In the genomic region with DNA sequence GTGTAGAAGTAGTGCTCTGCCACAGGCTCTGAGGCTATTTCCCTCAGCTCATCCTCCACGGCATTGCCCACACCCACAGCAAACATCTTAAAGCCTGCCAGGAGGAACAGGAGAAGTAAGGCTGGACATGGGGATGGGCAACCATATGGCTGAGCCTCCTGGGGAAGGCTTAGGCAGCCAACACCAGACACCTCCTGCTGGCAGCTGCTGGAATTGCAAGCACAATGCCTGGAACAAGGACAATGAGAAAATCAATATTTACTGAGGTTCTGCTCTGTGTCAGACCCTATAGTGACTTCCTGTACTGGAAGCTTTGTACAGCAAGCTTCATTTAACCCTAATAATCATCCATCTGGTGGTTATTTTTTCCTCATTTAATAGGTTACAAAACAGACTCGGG, we compare ENCODE assay signal across 10 cellular contexts. TPM values are rescaled to one million over a fixed set of nuclear protein-coding genes. Genes with fewer than 3 reads are reported as not detected.
DNase-seq lines count a peak whose midpoint lies in the region; ATAC-seq and TF ChIP-seq lines count a peak whose summit lies in the region.
"Had no signal": no experiment of that assay in that cellular context is flagged by ENCODE, and none has a peak within 500 bp of the region (broad histone marks: within the 10 kb centered on the region; RNA-seq: fewer than 3 reads in every experiment).

No MANE protein-coding gene starts in this region.

- TF ChIP-seq CTCF in WTC11 (IDR thresholded peaks at IDR 0.05) (peak; percentile 72), nephron progenitor cell (IDR thresholded peaks at IDR 0.05) (peak; percentile 41), CD14-positive monocyte (IDR thresholded peaks at IDR 0.05) (no peak)

- no peaks in the 10 kb centered on the region for H3K36me3 ChIP-seq in H7 (replicated peaks; ENCODE audit: control insufficient read depth, insufficient read depth, low read length)

- no peaks in the 10 kb centered on the region for H3K4me1 Mint-ChIP-seq in WTC11
- peaks cover 38% of the 10 kb centered on the region for H3K4me1 Mint-ChIP-seq in nephron progenitor cell
- H3K4me1 Mint-ChIP-seq in CD14-positive monocyte, result peaks cover 15% of the 10 kb centered on the region

- POLR2A ChIA-PET in WTC11 (lab: Charles Lee), result interaction anchor here (0.6 kb wide), 1 partner anchor 68 kb away, joined by 3 read pairs; no protein-coding TSS in a partner anchor

- no peak overlapping the region for H3K4me3 ChIP-seq in H7 (ENCODE audit: insufficient read depth, low read depth, low read length)
- H3K4me3 ChIP-seq: A549 had no signal

- CTCF ChIA-PET in WTC11 (lab: Charles Lee), result interaction anchor here (1.4 kb wide), 1 partner anchor 30 kb away, joined by 3 read pairs; no protein-coding TSS in a partner anchor

- H3K27me3 Mint-ChIP-seq in WTC11 (ENCODE audit: low read depth), result peaks cover 6% of the 10 kb centered on the region
- H3K27me3 Mint-ChIP-seq in nephron progenitor cell (ENCODE audit: low read depth, poor library complexity), result peaks cover 3% of the 10 kb centered on the region
- H3K27me3 Mint-ChIP-seq in CD14-positive monocyte (ENCODE audit: low read depth in 3 of 3), result peaks cover 6 to 10% (median 8%) of the 10 kb centered on the region in 3 donors

- H3K9me3 Mint-ChIP-seq in WTC11 (peaks cover 27% of the 10 kb centered on the region), nephron progenitor cell (peaks cover 24% of the 10 kb centered on the region), CD14-positive monocyte (peaks cover 3 to 12% (median 11%) of the 10 kb centered on the region in 7 donors)

- H3K4me3 Mint-ChIP-seq in WTC11 (no peak overlapping the region), nephron progenitor cell (no peak overlapping the region), CD14-positive monocyte (no peak overlapping the region)

- H3K27me3 ChIP-seq in H7 (ENCODE audit: control insufficient read depth, insufficient read depth, low read length), result no peaks in the 10 kb centered on the region

- ATAC-seq in WTC11, result no peak
- no peak for ATAC-seq in HG02981 (IDR thresholded peaks at IDR 0.05; ENCODE audit: unreplicated experiment)
- ATAC-seq: A549, left cardiac atrium had no signal

- intact Hi-C loops in CD14-positive monocyte (cut with micrococcal nuclease), result loop anchor here (5.0 to 10.0 kb wide), 3 partner anchors 197 to 1680 kb away; a partner anchor contains a TSS

- DNase-seq in NCI-H2171 treated with DMSO at 0.1 percent for 48 hours (lab: John Stamatoyannopoulos, UW) (peak; percentile 57), NCI-H2171 (lab: John Stamatoyannopoulos, UW) (no peak), H7 (peak; percentile 59), WTC11 (ENCODE audit: low spot score) (peak; percentile 47), nephron progenitor cell (no peak), T-helper 2 cell (no peak), CD14-positive monocyte (ENCODE audit: low spot score) (no peak)
- DNase-seq: left cardiac atrium had no signal

- no peak overlapping the region for H3K27ac Mint-ChIP-seq in WTC11
- H3K27ac Mint-ChIP-seq in nephron progenitor cell, result no peak overlapping the region
- peak overlapping the region in 1 of 7 donors; percentile 25 for H3K27ac Mint-ChIP-seq in CD14-positive monocyte

- H3K36me3 Mint-ChIP-seq in WTC11 (peaks cover 8% of the 10 kb centered on the region), nephron progenitor cell (ENCODE audit: low read depth) (no peaks in the 10 kb centered on the region), CD14-positive monocyte (no peaks in the 10 kb centered on the region)

TF ChIP-seq in WTC11, 78 proteins besides CTCF, POLR2A, EP300 and RAD21:
- TF ChIP-seq, protein P1, sequence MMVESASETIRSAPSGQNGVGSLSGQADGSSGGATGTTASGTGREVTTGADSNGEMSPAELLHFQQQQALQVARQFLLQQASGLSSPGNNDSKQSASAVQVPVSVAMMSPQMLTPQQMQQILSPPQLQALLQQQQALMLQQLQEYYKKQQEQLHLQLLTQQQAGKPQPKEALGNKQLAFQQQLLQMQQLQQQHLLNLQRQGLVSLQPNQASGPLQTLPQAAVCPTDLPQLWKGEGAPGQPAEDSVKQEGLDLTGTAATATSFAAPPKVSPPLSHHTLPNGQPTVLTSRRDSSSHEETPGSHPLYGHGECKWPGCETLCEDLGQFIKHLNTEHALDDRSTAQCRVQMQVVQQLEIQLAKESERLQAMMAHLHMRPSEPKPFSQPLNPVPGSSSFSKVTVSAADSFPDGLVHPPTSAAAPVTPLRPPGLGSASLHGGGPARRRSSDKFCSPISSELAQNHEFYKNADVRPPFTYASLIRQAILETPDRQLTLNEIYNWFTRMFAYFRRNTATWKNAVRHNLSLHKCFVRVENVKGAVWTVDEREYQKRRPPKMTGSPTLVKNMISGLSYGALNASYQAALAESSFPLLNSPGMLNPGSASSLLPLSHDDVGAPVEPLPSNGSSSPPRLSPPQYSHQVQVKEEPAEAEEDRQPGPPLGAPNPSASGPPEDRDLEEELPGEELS (CRISPR knock-in tag; IDR thresholded peaks at IDR 0.05), result no peak
- TF ChIP-seq ZNF219 (CRISPR knock-in tag; IDR thresholded peaks at IDR 0.05; ENCODE audit: borderline replicate concordance), result no peak
TF ChIP-seq in WTC11: peak in this region for 0.

RNA-seq across cellular contexts. Expression of a gene that starts 8.2 kb away (rescaled TPM):
- total RNA-seq in H7 (2014; rRNA removed; shearing (Covaris generic)), result 0.26 and 0.76 TPM in 2 replicates
- 0.16 to 0.25 TPM (median 0.24 TPM) in 3 replicates for total RNA-seq in WTC11 (2021)
- not detected for polyA plus RNA-seq in CD14-positive monocyte
- total RNA-seq: left cardiac atrium had no signal

RNA-seq across cellular contexts. Expression of a gene that starts 42.4 kb away (rescaled TPM):
- 0.26 and 0.28 TPM in 2 replicates for total RNA-seq in H7 (2014; rRNA removed; shearing (Covaris generic))
- 1.3 to 1.5 TPM (median 1.3 TPM) in 3 replicates for total RNA-seq in WTC11 (2021)
- polyA plus RNA-seq in CD14-positive monocyte, result 1,000 to 10,000 TPM; 1,019 to 1,153 TPM

Comparison
In these comparisons a context has a peak if more than half of its experiments do, and no peak if none do; other contexts are left out.
1. DNase-seq: peak in NCI-H2171 treated with DMSO at 0.1 percent for 48 hours (single experiment), H7 (single experiment) and WTC11 (single experiment); none in NCI-H2171 (single experiment), nephron progenitor cell (single experiment), T-helper 2 cell (0 of 5) and CD14-positive monocyte (single experiment).